ENCODE assay signal across 30 cellular contexts in genomic region chr17:73320601-73321264, GRCh38. TPM values are rescaled to one million over a fixed set of nuclear protein-coding genes. Genes with fewer than 3 reads are reported as not detected.
DNase-seq lines count a peak whose midpoint lies in the region; ATAC-seq and TF ChIP-seq lines count a peak whose summit lies in the region.
"Had no signal": no experiment of that assay in that cellular context is flagged by ENCODE, and none has a peak within 500 bp of the region (broad histone marks: within the 10 kb centered on the region; RNA-seq: fewer than 3 reads in every experiment).

No MANE protein-coding gene starts in this region.

- no peak overlapping the region for H3K4me3 ChIP-seq in neural progenitor cell
- H3K4me3 ChIP-seq: SJSA1, suprapubic skin, upper lobe of right lung had no signal

- H3K27ac Mint-ChIP-seq in neural progenitor cell = peak overlapping the region; percentile 33
- H3K27ac Mint-ChIP-seq in activated T-helper 17 cell treated with anti-CD3 and anti-CD28 coated beads, Interleukin-2, amount 50 U/mL, for 72 hours = no peak overlapping the region
- H3K27ac Mint-ChIP-seq: activated CD8-positive, alpha-beta T cell treated with anti-CD3 and anti-CD28 coated beads for 36 hours; activated naive CD8-positive, alpha-beta T cell; CD4-positive, CD25-positive, alpha-beta regulatory T cell; stimulated activated naive B cell treated with anti-CD40 and anti-IgM and Interleukin-4, amounts not matched to agents 10 μg/mL and 1 μg/mL and 100 μg/mL, for 72 hours; T-helper 1 cell treated with Interleukin-12 subunit alpha and Interleukin-12 subunit beta and Interleukin-4 antibody, amounts not matched to agents 30 μg/mL and 1 μg/mL, for 36 hours had no signal

- POLR2A ChIA-PET in RWPE1 (lab: Yijun Ruan, JAX; ENCODE audit: low non-redundant PET) = interaction anchor here (0.6 kb wide), 1 partner anchor 19 kb away, joined by 4 read pairs; no protein-coding TSS in a partner anchor

- H3K27me3 ChIP-seq in neural progenitor cell = no peaks in the 10 kb centered on the region
- H3K27me3 ChIP-seq: SJSA1, suprapubic skin, upper lobe of right lung had no signal

- H3K27ac ChIP-seq in RWPE1 (peak overlapping the region; percentile 52), neural progenitor cell (no peak overlapping the region)
- H3K27ac ChIP-seq: 22Rv1, epithelial cell of prostate, SJSA1, suprapubic skin, upper lobe of right lung had no signal

- H3K4me3 Mint-ChIP-seq in neural progenitor cell = peak overlapping the region; percentile 38
- no peak overlapping the region for H3K4me3 Mint-ChIP-seq in activated T-helper 17 cell treated with anti-CD3 and anti-CD28 coated beads, Interleukin-2, amount 50 U/mL, for 72 hours
- H3K4me3 Mint-ChIP-seq: activated CD8-positive, alpha-beta T cell treated with anti-CD3 and anti-CD28 coated beads for 36 hours; activated naive CD8-positive, alpha-beta T cell; CD4-positive, CD25-positive, alpha-beta regulatory T cell; stimulated activated naive B cell treated with anti-CD40 and anti-IgM and Interleukin-4, amounts not matched to agents 10 μg/mL and 1 μg/mL and 100 μg/mL, for 72 hours; T-helper 1 cell treated with Interleukin-12 subunit alpha and Interleukin-12 subunit beta and Interleukin-4 antibody, amounts not matched to agents 30 μg/mL and 1 μg/mL, for 36 hours had no signal

- no peaks in the 10 kb centered on the region for H3K36me3 Mint-ChIP-seq in neural progenitor cell
- H3K36me3 Mint-ChIP-seq in activated T-helper 17 cell treated with anti-CD3 and anti-CD28 coated beads, Interleukin-2, amount 50 U/mL, for 72 hours (ENCODE audit: low read depth) = no peaks in the 10 kb centered on the region
- H3K36me3 Mint-ChIP-seq: activated naive CD8-positive, alpha-beta T cell; CD4-positive, CD25-positive, alpha-beta regulatory T cell; stimulated activated naive B cell treated with anti-CD40 and anti-IgM and Interleukin-4, amounts not matched to agents 10 μg/mL and 1 μg/mL and 100 μg/mL, for 72 hours had no signal

- no peaks in the 10 kb centered on the region for H4K20me1 ChIP-seq in neural progenitor cell (ENCODE audit: low read depth)

- H3K9ac ChIP-seq in neural progenitor cell = no peak overlapping the region

- no peaks in the 10 kb centered on the region for H3K9me3 ChIP-seq in neural progenitor cell (ENCODE audit: low read depth)
- H3K9me3 ChIP-seq: SJSA1, suprapubic skin, upper lobe of right lung had no signal

- ATAC-seq in activated T-helper 17 cell treated with anti-CD3 and anti-CD28 coated beads, Interleukin-2, amount 50 U/mL, for 72 hours (replicated peaks) = no peak
- ATAC-seq in HG02938 (IDR thresholded peaks at IDR 0.05; ENCODE audit: unreplicated experiment) (no peak), GM19397 (IDR thresholded peaks at IDR 0.05; ENCODE audit: unreplicated experiment) (no peak)
- ATAC-seq: activated CD8-positive, alpha-beta T cell treated with anti-CD3 and anti-CD28 coated beads for 36 hours; Panc1; sciatic nerve; stimulated activated naive B cell treated with anti-CD40 and anti-IgM and Interleukin-4, amounts not matched to agents 10 μg/mL and 1 μg/mL and 100 μg/mL, for 72 hours; upper lobe of right lung had no signal

- TF ChIP-seq CTCF in RWPE1 (conservative IDR thresholded peaks at IDR 0.05; ENCODE audit: low read depth) = no peak
- TF ChIP-seq CTCF in neural progenitor cell (IDR thresholded peaks at IDR 0.05) = no peak

- no peaks in the 10 kb centered on the region for H3K36me3 ChIP-seq in neural progenitor cell
- H3K36me3 ChIP-seq: SJSA1, suprapubic skin, upper lobe of right lung had no signal

- H3K4me2 ChIP-seq in neural progenitor cell = no peak overlapping the region

- no peaks in the 10 kb centered on the region for H3K79me2 ChIP-seq in neural progenitor cell (ENCODE audit: low read depth)

- H3K4me1 ChIP-seq in neural progenitor cell = peaks cover 14% of the 10 kb centered on the region
- H3K4me1 ChIP-seq: upper lobe of right lung had no signal

- H3K27me3 Mint-ChIP-seq in neural progenitor cell (ENCODE audit: insufficient read depth, low read depth) = peaks cover 22% of the 10 kb centered on the region
- peaks cover 9% of the 10 kb centered on the region for H3K27me3 Mint-ChIP-seq in activated T-helper 17 cell treated with anti-CD3 and anti-CD28 coated beads, Interleukin-2, amount 50 U/mL, for 72 hours

- CTCF ChIA-PET in RWPE1 (lab: Yijun Ruan, JAX) = interaction anchor here (0.6 kb wide), 1 partner anchor 47 kb away, joined by 3 read pairs; no protein-coding TSS in a partner anchor

- H2AFZ ChIP-seq in neural progenitor cell (replicated peaks) = no peak overlapping the region

- H3K9me3 Mint-ChIP-seq in neural progenitor cell = no peaks in the 10 kb centered on the region
- H3K9me3 Mint-ChIP-seq in activated T-helper 17 cell treated with anti-CD3 and anti-CD28 coated beads, Interleukin-2, amount 50 U/mL, for 72 hours = no peaks in the 10 kb centered on the region
- H3K9me3 Mint-ChIP-seq: activated CD8-positive, alpha-beta T cell treated with anti-CD3 and anti-CD28 coated beads for 36 hours; neural crest cell; stimulated activated naive B cell treated with anti-CD40 and anti-IgM and Interleukin-4, amounts not matched to agents 10 μg/mL and 1 μg/mL and 100 μg/mL, for 72 hours; T-helper 1 cell treated with Interleukin-12 subunit alpha and Interleukin-12 subunit beta and Interleukin-4 antibody, amounts not matched to agents 30 μg/mL and 1 μg/mL, for 36 hours had no signal

- peaks cover 52% of the 10 kb centered on the region for H3K4me1 Mint-ChIP-seq in neural progenitor cell
- no peaks in the 10 kb centered on the region for H3K4me1 Mint-ChIP-seq in activated T-helper 17 cell treated with anti-CD3 and anti-CD28 coated beads, Interleukin-2, amount 50 U/mL, for 72 hours
- H3K4me1 Mint-ChIP-seq: CD4-positive, CD25-positive, alpha-beta regulatory T cell had no signal

- DNase-seq in NCI-H146 (lab: John Stamatoyannopoulos, UW) = peak; percentile 15
- DNase-seq in NCI-H146 treated with DMSO at 0.1 percent for 48 hours (lab: John Stamatoyannopoulos, UW; ENCODE audit: unreplicated experiment) = no peak
- DNase-seq in RWPE1 (ENCODE audit: low spot score) = no peak
- DNase-seq in dedifferentiated amniotic fluid mesenchymal stem cell (ENCODE audit: extremely low spot score) = peak; percentile 65
- DNase-seq in neural progenitor cell (ENCODE audit: low spot score) = no peak
- DNase-seq: activated CD4-positive, alpha-beta T cell treated with anti-CD3 and anti-CD28 coated beads for 1 hour; activated CD8-positive, alpha-beta T cell treated with anti-CD3 and anti-CD28 coated beads for 36 hours; CD4-positive, CD25-positive, alpha-beta regulatory T cell; cerebellar nuclear complex; head of caudate nucleus; Kasumi-1; mammary epithelial cell; NCI-H1694; NCI-H524; stimulated activated CD4-positive, alpha-beta T cell treated with anti-CD3 and anti-CD28 coated beads, Interleukin-4, amount 100 ng/mL, for 4 hours; stimulated activated naive B cell treated with anti-CD40 and anti-IgM and Interleukin-4, amounts not matched to agents 10 μg/mL and 1 μg/mL and 100 μg/mL, for 72 hours; upper lobe of right lung had no signal

- H3F3A ChIP-seq in neural progenitor cell (ENCODE audit: low read depth) = peaks cover 5% of the 10 kb centered on the region

RNA-seq across cellular contexts. Expression of gene CDC42EP4, which starts 8.9 kb away (rescaled TPM):
- total RNA-seq in neural progenitor cell (ENCODE audit: low replicate concordance) = 10.8 and 28.9 TPM in 2 replicates
- 1 to 10 TPM in 1 of 2 donors, under 1 TPM in 1; 0.67 to 2.5 TPM for total RNA-seq in activated T-helper 17 cell treated with anti-CD3 and anti-CD28 coated beads, Interleukin-2, amount 50 U/mL, for 72 hours

RNA-seq across cellular contexts. Expression of gene CPSF4L, which starts 59.1 kb away (rescaled TPM):
- not detected in 2 replicates for total RNA-seq in neural progenitor cell (ENCODE audit: low replicate concordance)
- not detected for total RNA-seq in activated T-helper 17 cell treated with anti-CD3 and anti-CD28 coated beads, Interleukin-2, amount 50 U/mL, for 72 hours
- total RNA-seq: activated CD8-positive, alpha-beta T cell treated with anti-CD3 and anti-CD28 coated beads for 36 hours; CD4-positive, CD25-positive, alpha-beta regulatory T cell; kidney epithelial cell; mammary epithelial cell; neural crest cell; sciatic nerve; suprapubic skin; upper lobe of right lung had no signal

Comparison
In these comparisons a context has a peak if more than half of its experiments do, and no peak if none do; other contexts are left out.
1. DNase-seq: peak in NCI-H146 (single experiment) and dedifferentiated amniotic fluid mesenchymal stem cell (single experiment); none in NCI-H146 treated with DMSO at 0.1 percent for 48 hours (single experiment), RWPE1 (single experiment) and neural progenitor cell (single experiment).